11 cellular contexts compared by ENCODE assay signal in the genomic region with DNA sequence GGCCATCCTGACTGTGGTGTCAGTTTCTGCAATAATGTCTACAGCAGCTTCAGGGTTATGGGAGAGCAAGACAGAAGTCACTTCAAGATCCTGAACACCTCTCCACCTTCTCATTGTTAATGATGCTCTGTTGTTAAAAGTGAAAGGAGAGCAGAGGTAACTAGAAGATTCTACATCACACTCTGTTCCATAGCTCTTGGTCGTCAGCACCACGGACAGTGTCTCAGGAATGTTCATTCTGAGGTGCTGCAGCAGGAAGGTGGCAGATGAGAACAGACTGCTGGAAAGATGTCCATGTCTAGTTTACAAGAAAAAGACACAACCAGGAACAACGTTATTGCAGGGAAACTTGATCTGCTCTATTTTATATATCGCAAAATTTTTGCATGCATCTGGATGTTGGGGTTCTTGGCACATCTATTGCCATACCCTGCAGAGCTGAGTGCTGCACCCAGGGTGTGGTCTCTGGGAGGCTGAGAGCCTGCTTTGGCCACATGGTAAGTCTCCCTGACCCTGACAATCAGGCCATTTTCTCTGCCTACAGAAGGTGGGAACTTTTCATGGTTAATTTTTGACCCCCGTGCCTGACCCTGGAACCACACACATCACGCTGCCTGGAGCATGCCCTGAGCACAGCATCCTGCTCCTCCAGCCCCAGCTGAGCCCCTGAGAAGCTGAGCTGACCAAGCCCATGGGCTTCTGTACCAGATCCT. TPM values are rescaled to one million over a fixed set of nuclear protein-coding genes. Genes with fewer than 3 reads are reported as not detected.
A peak's percentile ranks its signal among the peaks of the same experiment; 100 is the strongest.
DNase-seq lines count a peak whose midpoint lies in the region; ATAC-seq and TF ChIP-seq lines count a peak whose summit lies in the region.
"Had no signal": no experiment of that assay in that cellular context is flagged by ENCODE, and none has a peak within 500 bp of the region (broad histone marks: within the 10 kb centered on the region; RNA-seq: fewer than 3 reads in every experiment).

No MANE protein-coding gene starts in this region.

- peaks cover 3% of the 10 kb centered on the region for H3K36me3 Mint-ChIP-seq in activated CD8-positive, alpha-beta memory T cell treated with anti-CD3 and anti-CD28 coated beads, Interleukin-2, amount 10 ng/mL, durations not matched to agents 7 days and 5 days
- peaks cover 49% of the 10 kb centered on the region for H3K36me3 Mint-ChIP-seq in endothelial cell (ENCODE audit: low read depth, unreplicated experiment)
- H3K36me3 Mint-ChIP-seq: mesothelial cell of epicardium had no signal

- 44 to 56% (median 51%) methylated on average over 6 of the region's 6 CpGs for WGBS in spleen, 5 donors

- no peaks in the 10 kb centered on the region for H3K4me1 Mint-ChIP-seq in activated CD8-positive, alpha-beta memory T cell treated with anti-CD3 and anti-CD28 coated beads, Interleukin-2, amount 10 ng/mL, durations not matched to agents 7 days and 5 days
- no peaks in the 10 kb centered on the region for H3K4me1 Mint-ChIP-seq in endothelial cell (ENCODE audit: unreplicated experiment)
- peaks cover 10% of the 10 kb centered on the region for H3K4me1 Mint-ChIP-seq in stimulated activated naive CD8-positive, alpha-beta T cell treated with anti-CD3 and anti-CD28 coated beads, Interleukin-15, amount 100 ng/mL, for 72 hours
- H3K4me1 Mint-ChIP-seq: mesothelial cell of epicardium had no signal

- TF ChIP-seq CTCF in endothelial cell (IDR thresholded peaks at IDR 0.05; ENCODE audit: unreplicated experiment) (no peak), spleen (IDR thresholded peaks at IDR 0.05 in 8 of 11, conservative IDR thresholded peaks at IDR 0.05 in 3 of 11) (no peak)

- no peaks in the 10 kb centered on the region for H3K9me3 ChIP-seq in spleen
- H3K9me3 ChIP-seq: uterus had no signal

- CTCF ChIA-PET in activated CD8-positive, alpha-beta memory T cell treated with anti-CD3 and anti-CD28 coated beads, Interleukin-2, amount 10 ng/mL, durations not matched to agents 7 days and 5 days (lab: Charles Lee), result interaction anchor here (1.2 kb wide), 1 partner anchor 9 kb away, joined by 4 read pairs; no protein-coding TSS in a partner anchor

- H3K4me3 Mint-ChIP-seq in activated CD8-positive, alpha-beta memory T cell treated with anti-CD3 and anti-CD28 coated beads, Interleukin-2, amount 10 ng/mL, durations not matched to agents 7 days and 5 days, result no peak overlapping the region
- peak overlapping the region; percentile 42 for H3K4me3 Mint-ChIP-seq in endothelial cell (ENCODE audit: unreplicated experiment)
- H3K4me3 Mint-ChIP-seq in stimulated activated naive CD8-positive, alpha-beta T cell treated with anti-CD3 and anti-CD28 coated beads, Interleukin-15, amount 100 ng/mL, for 72 hours, result no peak overlapping the region
- H3K4me3 Mint-ChIP-seq: mesothelial cell of epicardium had no signal

- no peak for TF ChIP-seq POLR2A in spleen (IDR thresholded peaks at IDR 0.05)

- H3K4me3 ChIP-seq in spleen, result no peak overlapping the region
- H3K4me3 ChIP-seq: uterus had no signal

- H3K36me3 ChIP-seq in spleen, result peaks cover 0 to 57% (median 6%) of the 10 kb centered on the region in 6 donors
- H3K36me3 ChIP-seq: uterus had no signal

- H3K27ac Mint-ChIP-seq in activated CD8-positive, alpha-beta memory T cell treated with anti-CD3 and anti-CD28 coated beads, Interleukin-2, amount 10 ng/mL, durations not matched to agents 7 days and 5 days, result no peak overlapping the region
- no peak overlapping the region for H3K27ac Mint-ChIP-seq in endothelial cell (ENCODE audit: unreplicated experiment)
- H3K27ac Mint-ChIP-seq in stimulated activated naive CD8-positive, alpha-beta T cell treated with anti-CD3 and anti-CD28 coated beads, Interleukin-15, amount 100 ng/mL, for 72 hours, result no peak overlapping the region
- H3K27ac Mint-ChIP-seq: mesothelial cell of epicardium had no signal

- no peak for ATAC-seq in activated CD8-positive, alpha-beta memory T cell treated with anti-CD3 and anti-CD28 coated beads, Interleukin-2, amount 10 ng/mL, durations not matched to agents 7 days and 5 days
- no peak for ATAC-seq in stimulated activated naive CD8-positive, alpha-beta T cell treated with anti-CD3 and anti-CD28 coated beads, Interleukin-15, amount 100 ng/mL, for 72 hours
- ATAC-seq in GM21737 (IDR thresholded peaks at IDR 0.05; ENCODE audit: unreplicated experiment), result no peak

- H3K9me3 Mint-ChIP-seq in activated CD8-positive, alpha-beta memory T cell treated with anti-CD3 and anti-CD28 coated beads, Interleukin-2, amount 10 ng/mL, durations not matched to agents 7 days and 5 days (ENCODE audit: low read depth), result no peaks in the 10 kb centered on the region
- peaks cover 2% of the 10 kb centered on the region for H3K9me3 Mint-ChIP-seq in endothelial cell (ENCODE audit: unreplicated experiment)
- no peaks in the 10 kb centered on the region for H3K9me3 Mint-ChIP-seq in stimulated activated naive CD8-positive, alpha-beta T cell treated with anti-CD3 and anti-CD28 coated beads, Interleukin-15, amount 100 ng/mL, for 72 hours

- H3K4me1 ChIP-seq in spleen, result no peaks in the 10 kb centered on the region
- H3K4me1 ChIP-seq: uterus had no signal

- H3K27me3 ChIP-seq in spleen (replicated peaks in 1 of 7), result peaks cover 0 to 9% (median 0%) of the 10 kb centered on the region in 7 donors
- H3K27me3 ChIP-seq: uterus had no signal

- no peak overlapping the region for H3K27ac ChIP-seq in spleen
- H3K27ac ChIP-seq: uterus had no signal

- intact Hi-C loops in spleen (cut with DNase I; ENCODE audit: low total_unique reads), result no loop called here

- peaks cover 15% of the 10 kb centered on the region for H3K27me3 Mint-ChIP-seq in activated CD8-positive, alpha-beta memory T cell treated with anti-CD3 and anti-CD28 coated beads, Interleukin-2, amount 10 ng/mL, durations not matched to agents 7 days and 5 days
- peaks cover 13% of the 10 kb centered on the region for H3K27me3 Mint-ChIP-seq in endothelial cell (ENCODE audit: unreplicated experiment)
- H3K27me3 Mint-ChIP-seq in stimulated activated naive CD8-positive, alpha-beta T cell treated with anti-CD3 and anti-CD28 coated beads, Interleukin-15, amount 100 ng/mL, for 72 hours, result peaks cover 18% of the 10 kb centered on the region

- peak; percentile 61 for DNase-seq in activated CD8-positive, alpha-beta memory T cell treated with anti-CD3 and anti-CD28 coated beads, Interleukin-2, amount 10 ng/mL, durations not matched to agents 7 days and 5 days
- no peak for DNase-seq in activated CD8-positive, alpha-beta memory T cell treated with anti-CD3 and anti-CD28 coated beads, Interleukin-2, amount 50 U/mL, for 4 hours
- DNase-seq in endothelial cell (ENCODE audit: low spot score) (peak; percentile 42), spleen (peak; percentile 23), cerebellar nuclear complex (lab: John Stamatoyannopoulos, UW) (no peak)
- DNase-seq in stimulated activated naive CD8-positive, alpha-beta T cell treated with anti-CD3 and anti-CD28 coated beads, Interleukin-15, amount 100 ng/mL, for 72 hours, result no peak
- DNase-seq: NCI-H2081 treated with DMSO at 0.1 percent for 48 hours, uterus had no signal

TF ChIP-seq in PFSK-1, 5 proteins besides CTCF, POLR2A, EP300 and RAD21:
- TF ChIP-seq SIN3A (IDR thresholded peaks at IDR 0.05; ENCODE audit: borderline replicate concordance, insufficient read depth, low read length) (no peak), TAF1 (IDR thresholded peaks at IDR 0.05; ENCODE audit: borderline replicate concordance, insufficient read depth, low read length) (no peak), FOXP2 (optimal IDR thresholded peaks at IDR 0.05; ENCODE audit: borderline replicate concordance, extremely low read depth, extremely low read length, insufficient read depth) (no peak), POLR2AphosphoS5 (IDR thresholded peaks at IDR 0.05; ENCODE audit: low read depth, low read length) (no peak)
- TF ChIP-seq, protein P1, sequence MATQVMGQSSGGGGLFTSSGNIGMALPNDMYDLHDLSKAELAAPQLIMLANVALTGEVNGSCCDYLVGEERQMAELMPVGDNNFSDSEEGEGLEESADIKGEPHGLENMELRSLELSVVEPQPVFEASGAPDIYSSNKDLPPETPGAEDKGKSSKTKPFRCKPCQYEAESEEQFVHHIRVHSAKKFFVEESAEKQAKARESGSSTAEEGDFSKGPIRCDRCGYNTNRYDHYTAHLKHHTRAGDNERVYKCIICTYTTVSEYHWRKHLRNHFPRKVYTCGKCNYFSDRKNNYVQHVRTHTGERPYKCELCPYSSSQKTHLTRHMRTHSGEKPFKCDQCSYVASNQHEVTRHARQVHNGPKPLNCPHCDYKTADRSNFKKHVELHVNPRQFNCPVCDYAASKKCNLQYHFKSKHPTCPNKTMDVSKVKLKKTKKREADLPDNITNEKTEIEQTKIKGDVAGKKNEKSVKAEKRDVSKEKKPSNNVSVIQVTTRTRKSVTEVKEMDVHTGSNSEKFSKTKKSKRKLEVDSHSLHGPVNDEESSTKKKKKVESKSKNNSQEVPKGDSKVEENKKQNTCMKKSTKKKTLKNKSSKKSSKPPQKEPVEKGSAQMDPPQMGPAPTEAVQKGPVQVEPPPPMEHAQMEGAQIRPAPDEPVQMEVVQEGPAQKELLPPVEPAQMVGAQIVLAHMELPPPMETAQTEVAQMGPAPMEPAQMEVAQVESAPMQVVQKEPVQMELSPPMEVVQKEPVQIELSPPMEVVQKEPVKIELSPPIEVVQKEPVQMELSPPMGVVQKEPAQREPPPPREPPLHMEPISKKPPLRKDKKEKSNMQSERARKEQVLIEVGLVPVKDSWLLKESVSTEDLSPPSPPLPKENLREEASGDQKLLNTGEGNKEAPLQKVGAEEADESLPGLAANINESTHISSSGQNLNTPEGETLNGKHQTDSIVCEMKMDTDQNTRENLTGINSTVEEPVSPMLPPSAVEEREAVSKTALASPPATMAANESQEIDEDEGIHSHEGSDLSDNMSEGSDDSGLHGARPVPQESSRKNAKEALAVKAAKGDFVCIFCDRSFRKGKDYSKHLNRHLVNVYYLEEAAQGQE (IDR thresholded peaks at IDR 0.05; ENCODE audit: insufficient read depth in 1 of 2, low read depth in 2 of 2, low read length in 2 of 2), result peak; percentile 91 to 97

RNA-seq across cellular contexts. Expression of a gene that starts 12.7 kb away (rescaled TPM):
- total RNA-seq in activated CD8-positive, alpha-beta memory T cell treated with anti-CD3 and anti-CD28 coated beads, Interleukin-2, amount 10 ng/mL, durations not matched to agents 7 days and 5 days, result 10 to 100 TPM; 54.6 to 57.1 TPM
- not detected for polyA plus RNA-seq in PFSK-1 (2012; ENCODE audit: insufficient read length, low read depth)
- total RNA-seq in endothelial cell (ENCODE audit: unreplicated experiment), result 74.1 TPM
- 10 to 100 TPM; 12.1 to 22.9 (median 20.0) TPM for total RNA-seq in spleen
- polyA plus RNA-seq in spleen, result 10 to 100 TPM; 10.3 to 21.0 (median 17.4) TPM
- total RNA-seq: mesothelial cell of epicardium had no signal

RNA-seq across cellular contexts. Expression of a gene that starts 38.2 kb away (rescaled TPM):
- total RNA-seq in activated CD8-positive, alpha-beta memory T cell treated with anti-CD3 and anti-CD28 coated beads, Interleukin-2, amount 10 ng/mL, durations not matched to agents 7 days and 5 days, result not detected
- polyA plus RNA-seq in PFSK-1 (2012; ENCODE audit: insufficient read length, low read depth), result not detected
- not detected for total RNA-seq in endothelial cell (ENCODE audit: unreplicated experiment)
- 10 to 100 TPM; 11.0 to 76.4 (median 28.4) TPM for total RNA-seq in spleen
- 1 to 10 TPM; 3.3 to 9.0 (median 4.5) TPM for polyA plus RNA-seq in spleen
- total RNA-seq: mesothelial cell of epicardium had no signal

Comparison
In these comparisons a context has a peak if more than half of its experiments do, and no peak if none do; other contexts are left out.
1. DNase-seq: peak in activated CD8-positive, alpha-beta memory T cell treated with anti-CD3 and anti-CD28 coated beads, Interleukin-2, amount 10 ng/mL, durations not matched to agents 7 days and 5 days (single experiment), endothelial cell (single experiment) and spleen (single experiment); none in activated CD8-positive, alpha-beta memory T cell treated with anti-CD3 and anti-CD28 coated beads, Interleukin-2, amount 50 U/mL, for 4 hours (single experiment), cerebellar nuclear complex (0 of 2) and stimulated activated naive CD8-positive, alpha-beta T cell treated with anti-CD3 and anti-CD28 coated beads, Interleukin-15, amount 100 ng/mL, for 72 hours (0 of 2).
2. RNA of a gene that starts 38.2 kb away (total RNA-seq): 11.0 to 76.4 TPM in spleen; not detected in activated CD8-positive, alpha-beta memory T cell treated with anti-CD3 and anti-CD28 coated beads, Interleukin-2, amount 10 ng/mL, durations not matched to agents 7 days and 5 days and not detected in endothelial cell (single experiment); every median in the first group is over 10 times any median in the second.